In genomic region chr7:112898432-112899290, GRCh38 we compare ENCODE assay signal across 8 cellular contexts.
DNase-seq lines count a peak whose midpoint lies in the region; ATAC-seq and TF ChIP-seq lines count a peak whose summit lies in the region.

No MANE protein-coding gene starts in this region.

- dilution Hi-C loops in mammary epithelial cell (cut with HindIII; ENCODE audit: low sequenced_read_pairs) = no loop called here

- intact Hi-C loops in mammary epithelial cell (cut with micrococcal nuclease) = loop anchor here (1.0 to 2.0 kb wide), 5 partner anchors 233 to 523 kb away; partner anchors contain the start of gene LSMEM1
- intact Hi-C loops in left lung (cut with DNase I) = no loop called here
- intact Hi-C loops in thyroid gland (cut with DNase I) = no loop called here

- H3K27ac ChIP-seq in Karpas-422 (ENCODE audit: low read length) = no peak overlapping the region
- no peak overlapping the region for H3K27ac ChIP-seq in mammary epithelial cell (ENCODE audit: insufficient read depth, low read depth, low read length)
- no peak overlapping the region for H3K27ac ChIP-seq in left lung
- H3K27ac ChIP-seq in thyroid gland = no peak overlapping the region

- in situ Hi-C loops in mammary epithelial cell (cut with MboI; ENCODE audit: low sequenced_read_pairs in 2 of 2) = loop anchor here in 1 of 2 donors (10.0 to 25.0 kb wide), 2 partner anchors 344 to 1136 kb away; no protein-coding TSS in a partner anchor

- no peaks in the 10 kb centered on the region for H3K9me3 ChIP-seq in Karpas-422 (ENCODE audit: low read length)
- H3K9me3 ChIP-seq in mammary epithelial cell (replicated peaks; ENCODE audit: insufficient read depth, low read length) = no peaks in the 10 kb centered on the region
- no peaks in the 10 kb centered on the region for H3K9me3 ChIP-seq in left lung
- H3K9me3 ChIP-seq in thyroid gland = no peaks in the 10 kb centered on the region

- H3K27me3 Mint-ChIP-seq in activated T-cell treated with anti-CD3 and anti-CD28 coated beads, Interleukin-2, amount 50 U/mL, for 24 hours = no peaks in the 10 kb centered on the region

- H3K36me3 ChIP-seq in Karpas-422 (ENCODE audit: insufficient read depth, low read length) (0 out of 2 replicates have a peak, but pooled peaks cover 5% of the 10 kb centered on the region), mammary epithelial cell (ENCODE audit: insufficient read depth, low read length) (peaks cover 3% of the 10 kb centered on the region), left lung (peaks cover 0 to 8% of the 10 kb centered on the region in 2 donors), thyroid gland (no peaks in the 10 kb centered on the region)

- H3K4me3 Mint-ChIP-seq in activated T-cell treated with anti-CD3 and anti-CD28 coated beads, Interleukin-2, amount 50 U/mL, for 24 hours = no peak overlapping the region

- peaks cover 6% of the 10 kb centered on the region for H3K4me1 Mint-ChIP-seq in activated T-cell treated with anti-CD3 and anti-CD28 coated beads, Interleukin-2, amount 50 U/mL, for 24 hours (ENCODE audit: low read depth)

- H3K36me3 Mint-ChIP-seq in activated T-cell treated with anti-CD3 and anti-CD28 coated beads, Interleukin-2, amount 50 U/mL, for 24 hours (ENCODE audit: low read depth) = peaks cover 43% of the 10 kb centered on the region

- no peak overlapping the region for H3K27ac Mint-ChIP-seq in activated T-cell treated with anti-CD3 and anti-CD28 coated beads, Interleukin-2, amount 50 U/mL, for 24 hours

- H3K4me3 ChIP-seq in Karpas-422 (ENCODE audit: low read length) = no peak overlapping the region
- H3K4me3 ChIP-seq in mammary epithelial cell (replicated peaks in 1 of 3; ENCODE audit: insufficient read depth in 1 of 3, low read depth in 2 of 3, low read length in 3 of 3) = no peak overlapping the region
- H3K4me3 ChIP-seq in left lung = no peak overlapping the region
- no peak overlapping the region for H3K4me3 ChIP-seq in thyroid gland (replicated peaks in 1 of 3)

- TF ChIP-seq CTCF in mammary epithelial cell (conservative IDR thresholded peaks at IDR 0.05 in 1 of 2, IDR thresholded peaks at IDR 0.05 in 1 of 2; ENCODE audit: extremely low read depth in 1 of 2, insufficient read depth in 1 of 2, low read depth in 1 of 2, low read length in 2 of 2) (peak; percentile 81 to 89), left lung (IDR thresholded peaks at IDR 0.05) (peak; percentile 63 to 74), thyroid gland (IDR thresholded peaks at IDR 0.05) (peak in 5 of 6 experiments; percentile 25 to 75 (median 65))

- peaks cover 4% of the 10 kb centered on the region for H3K9me3 Mint-ChIP-seq in activated T-cell treated with anti-CD3 and anti-CD28 coated beads, Interleukin-2, amount 50 U/mL, for 24 hours

- no TSS peak for BruUV-seq in mammary epithelial cell (replicated peaks; lab: Mats Ljungman, UMichigan)

- H3K4me2 ChIP-seq in Karpas-422 (ENCODE audit: low read depth, low read length, poor library complexity, severe bottlenecking) (no peak overlapping the region), mammary epithelial cell (ENCODE audit: insufficient read depth, low read depth, low read length) (no peak overlapping the region)

- H3K27me3 ChIP-seq in Karpas-422 (ENCODE audit: low read length) = no peaks in the 10 kb centered on the region
- no peaks in the 10 kb centered on the region for H3K27me3 ChIP-seq in mammary epithelial cell (ENCODE audit: insufficient read depth, low read length)
- no peaks in the 10 kb centered on the region for H3K27me3 ChIP-seq in left lung
- no peaks in the 10 kb centered on the region for H3K27me3 ChIP-seq in thyroid gland

- H3K9ac ChIP-seq in Karpas-422 (ENCODE audit: low read length) = no peak overlapping the region
- H3K9ac ChIP-seq in mammary epithelial cell (ENCODE audit: insufficient read depth, low read length) = no peak overlapping the region

- TF ChIP-seq POLR2A in thyroid gland (IDR thresholded peaks at IDR 0.05) = no peak

- H3K79me2 ChIP-seq in Karpas-422 (ENCODE audit: low read length) (peaks cover 67% of the 10 kb centered on the region), mammary epithelial cell (ENCODE audit: insufficient read depth, low read length) (no peaks in the 10 kb centered on the region)

- no peaks in the 10 kb centered on the region for H4K20me1 ChIP-seq in Karpas-422 (ENCODE audit: insufficient read depth, low read depth, low read length)
- H4K20me1 ChIP-seq in mammary epithelial cell (ENCODE audit: insufficient read depth, low read length) = no peaks in the 10 kb centered on the region

- H2AFZ ChIP-seq in Karpas-422 (ENCODE audit: low read length) = no peak overlapping the region
- H2AFZ ChIP-seq in mammary epithelial cell (ENCODE audit: low read depth, low read length) = no peak overlapping the region

- CTCF ChIA-PET in mammary epithelial cell (lab: Charles Lee; ENCODE audit: low non-redundant PET) = interaction anchor here (0.6 kb wide), 2 partner anchors 447 to 506 kb away, joined by 3 to 12 read pairs; no protein-coding TSS in a partner anchor

- H3K9me2 ChIP-seq in Karpas-422 (replicated peaks; ENCODE audit: insufficient read depth, low read length) = no peaks in the 10 kb centered on the region

- H3K4me1 ChIP-seq in Karpas-422 (ENCODE audit: low read length) (no peaks in the 10 kb centered on the region), mammary epithelial cell (ENCODE audit: insufficient read depth, low read length) (no peaks in the 10 kb centered on the region), left lung (peaks cover 0 to 3% of the 10 kb centered on the region in 2 donors), thyroid gland (peaks cover 0 to 11% of the 10 kb centered on the region in 2 donors)

- ATAC-seq in left lung = peak; percentile 98

- DNase-seq in activated T-cell treated with anti-CD3 and anti-CD28 coated beads for 4 hours (peak; percentile 7), H4 (ENCODE audit: low spot score) (peak; percentile 68), Karpas-422 (peak; percentile 85), RPMI7951 (ENCODE audit: low read depth) (peak; percentile 58), mammary epithelial cell (peak; percentile 62), left lung (no peak), thyroid gland (peak; percentile 32 to 44)
- DNase-seq in activated T-cell treated with anti-CD3 and anti-CD28 coated beads, Interleukin-2, amount 50 U/mL, for 24 hours = no peak

Comparison
In these comparisons a context has a peak if more than half of its experiments do, and no peak if none do; other contexts are left out.
1. DNase-seq: peak in activated T-cell treated with anti-CD3 and anti-CD28 coated beads for 4 hours (single experiment), H4 (single experiment), Karpas-422 (single experiment), RPMI7951 (single experiment), mammary epithelial cell (single experiment) and thyroid gland (2 of 2); none in activated T-cell treated with anti-CD3 and anti-CD28 coated beads, Interleukin-2, amount 50 U/mL, for 24 hours (single experiment) and left lung (0 of 2).
2. Peak in every context shown above with its lines, with median percentiles within 50 percentile points of each other: CTCF ChIP-seq.